Comparison of ENCODE assay signal across 12 cellular contexts in the genomic region with DNA sequence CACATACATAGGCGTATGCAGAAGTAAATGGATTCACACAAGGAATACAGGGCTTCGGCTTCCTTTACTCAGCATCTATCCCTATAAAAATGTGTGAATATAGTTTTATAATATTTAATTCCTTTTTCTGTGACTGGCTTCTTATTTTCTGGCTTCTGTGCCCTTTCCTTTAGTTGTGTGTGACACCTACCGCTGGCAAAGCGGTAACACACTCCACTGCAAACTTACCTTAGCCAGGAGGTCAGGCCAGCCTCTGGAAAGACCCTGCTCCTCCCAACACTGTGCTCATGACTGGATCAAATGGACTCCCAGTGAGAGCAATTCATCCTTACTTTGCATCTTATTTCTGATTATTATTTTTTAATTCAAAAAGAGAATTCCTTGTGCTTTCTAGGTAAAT.
A peak's percentile ranks its signal among the peaks of the same experiment; 100 is the strongest.
DNase-seq lines count a peak whose midpoint lies in the region; ATAC-seq and TF ChIP-seq lines count a peak whose summit lies in the region.
"Had no signal": no experiment of that assay in that cellular context is flagged by ENCODE, and none has a peak within 500 bp of the region (broad histone marks: within the 10 kb centered on the region; RNA-seq: fewer than 3 reads in every experiment).

No MANE protein-coding gene starts in this region.

- H3K9me2 ChIP-seq in GM23248 (ENCODE audit: insufficient read depth), result no peaks in the 10 kb centered on the region

- no peaks in the 10 kb centered on the region for H4K20me1 ChIP-seq in GM23248 (ENCODE audit: insufficient read depth)

- no peaks in the 10 kb centered on the region for H3K79me2 ChIP-seq in GM23248 (ENCODE audit: insufficient read depth)

- DNase-seq in GM23248 (peak; percentile 66), choroid plexus epithelial cell (ENCODE audit: low read depth) (no peak), iPS-NIHi11 (ENCODE audit: low spot score) (peak; percentile 24), NAMALWA (ENCODE audit: low spot score) (no peak)
- DNase-seq in activated CD4-positive, alpha-beta memory T cell treated with anti-CD3 and anti-CD28 coated beads for 36 hours, result no peak
- no peak for DNase-seq in effector memory CD8-positive, alpha-beta T cell
- DNase-seq: Kasumi-1; naive B cell; stimulated activated naive CD4-positive, alpha-beta T cell treated with Interleukin-2 at 50 U/mL for 16 hours had no signal

- in situ Hi-C loops in GM23248 (cut with MboI), result loop anchor here (10.0 kb wide), 1 partner anchor 189 kb away; no protein-coding TSS in a partner anchor

- peak; percentile 5 for TF ChIP-seq CTCF in choroid plexus epithelial cell (conservative IDR thresholded peaks at IDR 0.05; ENCODE audit: low read depth, low read length)

- peak overlapping the region; percentile 78 for H3K9ac ChIP-seq in GM23248
- H3K9ac ChIP-seq in subcutaneous abdominal adipose tissue (ENCODE audit: low read length in 5 of 5), result peak overlapping the region in 3 of 5 donors; percentile 19 to 77 (median 75)

- peaks cover 5% of the 10 kb centered on the region for H3K27me3 Mint-ChIP-seq in activated CD4-positive, alpha-beta memory T cell treated with anti-CD3 and anti-CD28 coated beads for 36 hours
- no peaks in the 10 kb centered on the region for H3K27me3 Mint-ChIP-seq in stimulated activated memory B cell treated with anti-CD40 and anti-IgM and Interleukin-4, amounts not matched to agents 10 μg/mL and 1 μg/mL and 100 μg/mL, for 72 hours
- peaks cover 0 to 23% of the 10 kb centered on the region in 2 donors for H3K27me3 Mint-ChIP-seq in effector memory CD8-positive, alpha-beta T cell

- H3K27ac ChIP-seq in GM23248 (peak overlapping the region; percentile 75), subcutaneous abdominal adipose tissue (ENCODE audit: low read depth, low read length) (peak overlapping the region; percentile 90)
- H3K27ac ChIP-seq: VCaP had no signal

- peak overlapping the region; percentile 90 for H2AFZ ChIP-seq in GM23248

- H3K36me3 Mint-ChIP-seq in activated CD4-positive, alpha-beta memory T cell treated with anti-CD3 and anti-CD28 coated beads for 36 hours, result no peaks in the 10 kb centered on the region
- no peaks in the 10 kb centered on the region for H3K36me3 Mint-ChIP-seq in stimulated activated memory B cell treated with anti-CD40 and anti-IgM and Interleukin-4, amounts not matched to agents 10 μg/mL and 1 μg/mL and 100 μg/mL, for 72 hours
- no peaks in the 10 kb centered on the region for H3K36me3 Mint-ChIP-seq in effector memory CD8-positive, alpha-beta T cell (ENCODE audit: insufficient read depth)
- H3K36me3 Mint-ChIP-seq: naive B cell had no signal

- no peaks in the 10 kb centered on the region for H3K4me1 Mint-ChIP-seq in activated CD4-positive, alpha-beta memory T cell treated with anti-CD3 and anti-CD28 coated beads for 36 hours (ENCODE audit: low read depth)
- H3K4me1 Mint-ChIP-seq in stimulated activated memory B cell treated with anti-CD40 and anti-IgM and Interleukin-4, amounts not matched to agents 10 μg/mL and 1 μg/mL and 100 μg/mL, for 72 hours, result no peaks in the 10 kb centered on the region
- peaks cover 0 to 5% of the 10 kb centered on the region in 2 donors for H3K4me1 Mint-ChIP-seq in effector memory CD8-positive, alpha-beta T cell (ENCODE audit: low read depth in 2 of 2)
- H3K4me1 Mint-ChIP-seq: naive B cell had no signal

- H3K27ac Mint-ChIP-seq in activated CD4-positive, alpha-beta memory T cell treated with anti-CD3 and anti-CD28 coated beads for 36 hours, result no peak overlapping the region
- H3K27ac Mint-ChIP-seq in stimulated activated memory B cell treated with anti-CD40 and anti-IgM and Interleukin-4, amounts not matched to agents 10 μg/mL and 1 μg/mL and 100 μg/mL, for 72 hours, result no peak overlapping the region
- H3K27ac Mint-ChIP-seq in effector memory CD8-positive, alpha-beta T cell, result no peak overlapping the region
- H3K27ac Mint-ChIP-seq: naive B cell had no signal

- H3K27me3 ChIP-seq in GM23248 (replicated peaks; ENCODE audit: insufficient read depth), result no peaks in the 10 kb centered on the region
- no peaks in the 10 kb centered on the region for H3K27me3 ChIP-seq in subcutaneous abdominal adipose tissue (ENCODE audit: control insufficient read depth in 5 of 5, insufficient read depth in 4 of 5, low read length in 5 of 5)

- H3K4me3 Mint-ChIP-seq in activated CD4-positive, alpha-beta memory T cell treated with anti-CD3 and anti-CD28 coated beads for 36 hours, result no peak overlapping the region
- H3K4me3 Mint-ChIP-seq in stimulated activated memory B cell treated with anti-CD40 and anti-IgM and Interleukin-4, amounts not matched to agents 10 μg/mL and 1 μg/mL and 100 μg/mL, for 72 hours, result no peak overlapping the region
- H3K4me3 Mint-ChIP-seq in effector memory CD8-positive, alpha-beta T cell, result no peak overlapping the region
- H3K4me3 Mint-ChIP-seq: naive B cell had no signal

- H3K9me3 Mint-ChIP-seq in activated CD4-positive, alpha-beta memory T cell treated with anti-CD3 and anti-CD28 coated beads for 36 hours, result no peaks in the 10 kb centered on the region
- no peaks in the 10 kb centered on the region for H3K9me3 Mint-ChIP-seq in stimulated activated memory B cell treated with anti-CD40 and anti-IgM and Interleukin-4, amounts not matched to agents 10 μg/mL and 1 μg/mL and 100 μg/mL, for 72 hours
- no peaks in the 10 kb centered on the region for H3K9me3 Mint-ChIP-seq in effector memory CD8-positive, alpha-beta T cell
- H3K9me3 Mint-ChIP-seq: naive B cell had no signal

- H3K9me3 ChIP-seq in GM23248 (ENCODE audit: low read depth), result no peaks in the 10 kb centered on the region
- H3K9me3 ChIP-seq in subcutaneous abdominal adipose tissue (ENCODE audit: control insufficient read depth in 5 of 5, low read length in 5 of 5), result no peaks in the 10 kb centered on the region

- 14 to 17% methylated on average over 4 of the region's 4 CpGs for WGBS in GM23248 (ENCODE audit: low coverage in 1 of 2, low lambda C conversion rate in 2 of 2, missing lambda C conversion rate in 2 of 2), 2 experiments

- no peak for ATAC-seq in stimulated activated memory B cell treated with anti-CD40 and anti-IgM and Interleukin-4, amounts not matched to agents 10 μg/mL and 1 μg/mL and 100 μg/mL, for 72 hours
- no peak for ATAC-seq in effector memory CD8-positive, alpha-beta T cell (replicated peaks)

- peaks cover 32% of the 10 kb centered on the region for H3K4me1 ChIP-seq in GM23248 (ENCODE audit: insufficient read depth)
- peaks cover 0 to 42% (median 19%) of the 10 kb centered on the region in 5 donors for H3K4me1 ChIP-seq in subcutaneous abdominal adipose tissue (ENCODE audit: control insufficient read depth in 5 of 5, insufficient read depth in 5 of 5, low read length in 5 of 5)

- POLR2A ChIA-PET in activated CD4-positive, alpha-beta memory T cell treated with anti-CD3 and anti-CD28 coated beads for 36 hours (lab: Charles Lee), result no interaction called here

- intact Hi-C loops in activated CD4-positive, alpha-beta memory T cell treated with anti-CD3 and anti-CD28 coated beads for 36 hours (cut with micrococcal nuclease), result no loop called here

- CTCF ChIA-PET in activated CD4-positive, alpha-beta memory T cell treated with anti-CD3 and anti-CD28 coated beads for 36 hours (lab: Charles Lee), result no interaction called here

- H3K36me3 ChIP-seq in GM23248 (ENCODE audit: low read depth) (no peaks in the 10 kb centered on the region), subcutaneous abdominal adipose tissue (ENCODE audit: control insufficient read depth in 5 of 5, insufficient read depth in 5 of 5, low read length in 5 of 5) (no peaks in the 10 kb centered on the region)

- H3K4me3 ChIP-seq in GM23248 (peak overlapping the region; percentile 64), choroid plexus epithelial cell (ENCODE audit: low read depth, low read length) (no peak overlapping the region), subcutaneous abdominal adipose tissue (ENCODE audit: low read depth in 1 of 5, low read length in 5 of 5) (peak overlapping the region; percentile 55 to 75 (median 67))

- no peaks in the 10 kb centered on the region for H3F3A ChIP-seq in GM23248 (ENCODE audit: insufficient read depth)

- peak overlapping the region; percentile 92 for H3K4me2 ChIP-seq in GM23248 (ENCODE audit: unreplicated experiment)

Comparison
In these comparisons a context has a peak if more than half of its experiments do, and no peak if none do; other contexts are left out.
1. DNase-seq: peak in GM23248 (single experiment) and iPS-NIHi11 (single experiment); none in choroid plexus epithelial cell (single experiment), activated CD4-positive, alpha-beta memory T cell treated with anti-CD3 and anti-CD28 coated beads for 36 hours (single experiment), NAMALWA (single experiment) and effector memory CD8-positive, alpha-beta T cell (0 of 3).